ENCODE assay signal across 28 cellular contexts in genomic region chr14:72610831-72611200, GRCh38.
A peak's percentile ranks its signal among the peaks of the same experiment; 100 is the strongest.
DNase-seq lines count a peak whose midpoint lies in the region; FAIRE-seq and TF ChIP-seq lines count a peak whose summit lies in the region.
"Had no signal": no experiment of that assay in that cellular context is flagged by ENCODE, and none has a peak within 500 bp of the region (broad histone marks: within the 10 kb centered on the region; RNA-seq: fewer than 3 reads in every experiment).

No MANE protein-coding gene starts in this region.

- CTCF ChIA-PET in AG04450 (lab: Charles Lee) = no interaction called here

- peak overlapping the region; percentile 34 for H3K27ac Mint-ChIP-seq in astrocyte (ENCODE audit: unreplicated experiment)
- no peak overlapping the region for H3K27ac Mint-ChIP-seq in osteocyte (ENCODE audit: unreplicated experiment)
- H3K27ac Mint-ChIP-seq in immature natural killer cell = no peak overlapping the region
- H3K27ac Mint-ChIP-seq: activated naive CD8-positive, alpha-beta T cell; mesothelial cell of epicardium had no signal

- H3K9me3 ChIP-seq in AG04450 (ENCODE audit: control insufficient read depth, insufficient read depth, low read length) = no peaks in the 10 kb centered on the region
- no peaks in the 10 kb centered on the region for H3K9me3 ChIP-seq in GM23248 (ENCODE audit: low read depth)
- H3K9me3 ChIP-seq in astrocyte (ENCODE audit: insufficient read depth, low read depth, low read length) = no peaks in the 10 kb centered on the region
- H3K9me3 ChIP-seq: HAP-1, left ventricle myocardium inferior, pancreas, sigmoid colon, upper lobe of left lung had no signal

- H3K36me3 ChIP-seq in GM23248 (ENCODE audit: low read depth) (no peaks in the 10 kb centered on the region), astrocyte (ENCODE audit: insufficient read depth, low read length) (no peaks in the 10 kb centered on the region)
- H3K36me3 ChIP-seq: HAP-1, left ventricle myocardium inferior, pancreas, sigmoid colon, upper lobe of left lung had no signal

- TF ChIP-seq CTCF in AG04450 (IDR thresholded peaks at IDR 0.05; ENCODE audit: low read depth, low read length) (no peak), astrocyte (IDR thresholded peaks at IDR 0.05; ENCODE audit: insufficient read depth, low read depth, low read length) (no peak), osteocyte (IDR thresholded peaks at IDR 0.05) (no peak)

- H3K4me1 Mint-ChIP-seq in astrocyte (ENCODE audit: low read depth, unreplicated experiment) (peaks cover 36% of the 10 kb centered on the region), osteocyte (ENCODE audit: unreplicated experiment) (peaks cover 50% of the 10 kb centered on the region), immature natural killer cell (no peaks in the 10 kb centered on the region)

- no peaks in the 10 kb centered on the region for H3K36me3 Mint-ChIP-seq in astrocyte (ENCODE audit: low read depth, unreplicated experiment)
- H3K36me3 Mint-ChIP-seq in osteocyte (ENCODE audit: unreplicated experiment) = no peaks in the 10 kb centered on the region
- H3K36me3 Mint-ChIP-seq in immature natural killer cell = peaks cover 0 to 4% (median 0%) of the 10 kb centered on the region in 3 donors
- H3K36me3 Mint-ChIP-seq: activated naive CD8-positive, alpha-beta T cell; mesothelial cell of epicardium; naive thymus-derived CD8-positive, alpha-beta T cell had no signal

- H3K27ac ChIP-seq in AG04450 (ENCODE audit: low read depth, low read length) (peak overlapping the region; percentile 24), GM23248 (no peak overlapping the region), astrocyte (ENCODE audit: low read depth, low read length) (peak overlapping the region; percentile 6)
- H3K27ac ChIP-seq: hepatocyte, left ventricle myocardium inferior, pancreas, RWPE1, sigmoid colon, SK-N-MC, upper lobe of left lung had no signal

- H3K9me2 ChIP-seq in GM23248 (ENCODE audit: insufficient read depth) = no peaks in the 10 kb centered on the region

- H3K4me3 Mint-ChIP-seq in astrocyte (ENCODE audit: unreplicated experiment) (no peak overlapping the region), osteocyte (ENCODE audit: unreplicated experiment) (no peak overlapping the region), immature natural killer cell (no peak overlapping the region)
- H3K4me3 Mint-ChIP-seq: activated naive CD8-positive, alpha-beta T cell; mesothelial cell of epicardium; naive thymus-derived CD8-positive, alpha-beta T cell had no signal

- H3K79me2 ChIP-seq in GM23248 (ENCODE audit: insufficient read depth) (no peaks in the 10 kb centered on the region), astrocyte (ENCODE audit: insufficient read depth, low read length) (no peaks in the 10 kb centered on the region)
- H3K79me2 ChIP-seq: hepatocyte had no signal

- FAIRE-seq in astrocyte (lab: Jason Lieb, UNC) = no peak
- FAIRE-seq: GM12891, pancreas had no signal

- H3K27me3 Mint-ChIP-seq in astrocyte (ENCODE audit: low read depth, unreplicated experiment) = no peaks in the 10 kb centered on the region
- H3K27me3 Mint-ChIP-seq in osteocyte (ENCODE audit: unreplicated experiment) = no peaks in the 10 kb centered on the region
- peaks cover 29 to 35% (median 33%) of the 10 kb centered on the region in 3 donors for H3K27me3 Mint-ChIP-seq in immature natural killer cell (ENCODE audit: low read depth in 3 of 3)
- H3K27me3 Mint-ChIP-seq: activated naive CD8-positive, alpha-beta T cell had no signal

- no peak for DNase-seq in AG04450 (ENCODE audit: low read depth, low spot score)
- peak; percentile 41 for DNase-seq in GM23248
- peak; percentile 53 for DNase-seq in astrocyte (ENCODE audit: low read depth)
- DNase-seq in osteocyte (ENCODE audit: extremely low spot score, unreplicated experiment) = peak; percentile 72
- no peak for DNase-seq in NK-92 (lab: John Stamatoyannopoulos, UW; ENCODE audit: unreplicated experiment)
- no peak for DNase-seq in NCI-H1048 (lab: John Stamatoyannopoulos, UW)
- no peak for DNase-seq in immature natural killer cell
- DNase-seq: ACHN; activated CD4-positive, alpha-beta T cell treated with anti-CD3 and anti-CD28 coated beads for 48 hours; DMS79 treated with DMSO at 0.1 percent for 48 hours; effector memory CD4-positive, alpha-beta T cell; foreskin melanocyte; left ventricle myocardium inferior; naive thymus-derived CD8-positive, alpha-beta T cell; NCI-H1417; NCI-H2081; NCI-H226; pancreas; sigmoid colon; T-helper 2 cell; upper lobe of left lung had no signal

- H3K27me3 ChIP-seq in AG04450 (ENCODE audit: control insufficient read depth, insufficient read depth, low read length) (no peaks in the 10 kb centered on the region), GM23248 (replicated peaks; ENCODE audit: insufficient read depth) (no peaks in the 10 kb centered on the region), astrocyte (ENCODE audit: insufficient read depth, low read length) (no peaks in the 10 kb centered on the region)
- H3K27me3 ChIP-seq: hepatocyte, pancreas, sigmoid colon, upper lobe of left lung had no signal

- H3K4me1 ChIP-seq in GM23248 (ENCODE audit: insufficient read depth) (peaks cover 57% of the 10 kb centered on the region), astrocyte (ENCODE audit: insufficient read depth, low read length) (peaks cover 52% of the 10 kb centered on the region)
- H3K4me1 ChIP-seq: HAP-1 had no signal

- H3K9me3 Mint-ChIP-seq in astrocyte (ENCODE audit: unreplicated experiment) = peaks cover 1% of the 10 kb centered on the region
- no peaks in the 10 kb centered on the region for H3K9me3 Mint-ChIP-seq in osteocyte (ENCODE audit: unreplicated experiment)
- peaks cover 0 to 3% (median 0%) of the 10 kb centered on the region in 6 donors for H3K9me3 Mint-ChIP-seq in immature natural killer cell
- H3K9me3 Mint-ChIP-seq: mesothelial cell of epicardium; naive thymus-derived CD8-positive, alpha-beta T cell had no signal

- in situ Hi-C loops in GM23248 (cut with MboI) = no loop called here

- 48 to 66% methylated on average over 2 of the region's 2 CpGs for WGBS in GM23248 (ENCODE audit: low coverage in 1 of 2, low lambda C conversion rate in 2 of 2, missing lambda C conversion rate in 2 of 2), 2 experiments

- H3K4me3 ChIP-seq in AG04450 (ENCODE audit: low read depth, low read length) (no peak overlapping the region), GM23248 (no peak overlapping the region), astrocyte (ENCODE audit: insufficient read depth, low read depth, low read length) (no peak overlapping the region)
- H3K4me3 ChIP-seq: HAP-1, hepatocyte, left ventricle myocardium inferior, pancreas, sigmoid colon, SK-N-MC, upper lobe of left lung had no signal

- no peak overlapping the region for H3K4me2 ChIP-seq in GM23248 (ENCODE audit: unreplicated experiment)
- H3K4me2 ChIP-seq in astrocyte (ENCODE audit: low read length) = no peak overlapping the region
- H3K4me2 ChIP-seq: hepatocyte had no signal

- peaks cover 28% of the 10 kb centered on the region for H3F3A ChIP-seq in GM23248 (ENCODE audit: insufficient read depth)

- H2AFZ ChIP-seq in GM23248 (no peak overlapping the region), astrocyte (ENCODE audit: low read depth, low read length) (no peak overlapping the region)
- H2AFZ ChIP-seq: hepatocyte had no signal

- POLR2A ChIA-PET in AG04450 (lab: Yijun Ruan, JAX) = no interaction called here

- H3K9ac ChIP-seq in GM23248 (no peak overlapping the region), astrocyte (ENCODE audit: low read length) (no peak overlapping the region)

- H4K20me1 ChIP-seq in GM23248 (ENCODE audit: insufficient read depth) = no peaks in the 10 kb centered on the region
- H4K20me1 ChIP-seq in astrocyte (ENCODE audit: insufficient read depth, low read length) = no peaks in the 10 kb centered on the region

Comparison
In these comparisons a context has a peak if more than half of its experiments do, and no peak if none do; other contexts are left out.
1. DNase-seq: peak in GM23248 (single experiment), astrocyte (single experiment) and osteocyte (single experiment); none in AG04450 (single experiment), NK-92 (single experiment), NCI-H1048 (single experiment) and immature natural killer cell (0 of 3).